Comparison of ENCODE assay signal across 14 cellular contexts in genomic region chr12:52971701-52972329, GRCh38. TPM values are rescaled to one million over a fixed set of nuclear protein-coding genes. Genes with fewer than 3 reads are reported as not detected.
A peak's percentile ranks its signal among the peaks of the same experiment; 100 is the strongest.
DNase-seq lines count a peak whose midpoint lies in the region; ATAC-seq and TF ChIP-seq lines count a peak whose summit lies in the region.
"Had no signal": no experiment of that assay in that cellular context is flagged by ENCODE, and none has a peak within 500 bp of the region (broad histone marks: within the 10 kb centered on the region; RNA-seq: fewer than 3 reads in every experiment).

No MANE protein-coding gene starts in this region.

- WGBS in esophagus squamous epithelium, 2 donors: 47 to 51% methylated on average over 7 of the region's 8 CpGs

- no peaks in the 10 kb centered on the region for H3K9me3 Mint-ChIP-seq in T-cell
- H3K9me3 Mint-ChIP-seq: activated CD4-positive, alpha-beta memory T cell treated with anti-CD3 and anti-CD28 coated beads, Interleukin-2, amount 10 ng/mL, durations not matched to agents 7 days and 5 days had no signal

- peaks cover 13 to 19% of the 10 kb centered on the region in 2 donors for H3K27me3 Mint-ChIP-seq in T-cell

- TF ChIP-seq POLR2A in esophagus squamous epithelium (IDR thresholded peaks at IDR 0.05): no peak

- H3K9me3 ChIP-seq in esophagus squamous epithelium: no peaks in the 10 kb centered on the region
- H3K9me3 ChIP-seq: stomach had no signal

- no peak overlapping the region for H3K27ac Mint-ChIP-seq in T-cell
- H3K27ac Mint-ChIP-seq: activated CD4-positive, alpha-beta memory T cell treated with anti-CD3 and anti-CD28 coated beads, Interleukin-2, amount 10 ng/mL, durations not matched to agents 7 days and 5 days had no signal

- H3K27ac ChIP-seq in coronary artery (no peak overlapping the region), esophagus squamous epithelium (peak overlapping the region in 2 of 4 donors; percentile 28 to 60)
- H3K27ac ChIP-seq: stomach had no signal

- intact Hi-C loops in esophagus squamous epithelium (cut with DNase I): loop anchor here (10.0 kb wide), 1 partner anchor 817 kb away; no protein-coding TSS in a partner anchor

- H3K36me3 ChIP-seq in esophagus squamous epithelium: no peaks in the 10 kb centered on the region
- H3K36me3 ChIP-seq: stomach had no signal

- no peak overlapping the region for H3K4me3 Mint-ChIP-seq in T-cell
- H3K4me3 Mint-ChIP-seq: activated CD4-positive, alpha-beta memory T cell treated with anti-CD3 and anti-CD28 coated beads, Interleukin-2, amount 10 ng/mL, durations not matched to agents 7 days and 5 days had no signal

- TF ChIP-seq CTCF in fibroblast of mammary gland (conservative IDR thresholded peaks at IDR 0.05; ENCODE audit: control insufficient read depth, insufficient read depth, low read depth, low read length) (no peak), coronary artery (IDR thresholded peaks at IDR 0.05) (no peak), esophagus squamous epithelium (IDR thresholded peaks at IDR 0.05) (no peak)

- no peak for ATAC-seq in HG03521 (IDR thresholded peaks at IDR 0.05; ENCODE audit: unreplicated experiment)
- ATAC-seq in T-cell (replicated peaks in 1 of 4): no peak
- ATAC-seq: Right ventricle myocardium inferior had no signal

- H3K4me1 Mint-ChIP-seq in T-cell: no peaks in the 10 kb centered on the region

- CTCF ChIA-PET in T-cell (lab: Charles Lee): no interaction called here

- H3K36me3 Mint-ChIP-seq in T-cell: no peaks in the 10 kb centered on the region

- DNase-seq in HCEC 1CT (peak; percentile 46), SW480 (ENCODE audit: low spot score) (peak; percentile 73), fibroblast of mammary gland (ENCODE audit: low read depth) (peak; percentile 45), smooth muscle cell of the brain vasculature (ENCODE audit: low read depth, low spot score) (peak; percentile 39), coronary artery (ENCODE audit: low spot score) (no peak), esophagus squamous epithelium (lab: John Stamatoyannopoulos, UW) (no peak), T-cell (no peak)
- DNase-seq: activated CD4-positive, alpha-beta memory T cell treated with anti-CD3 and anti-CD28 coated beads, Interleukin-2, amount 10 ng/mL, durations not matched to agents 7 days and 5 days; DMS79; hippocampal formation; NCI-H1930; stomach had no signal

- POLR2A ChIA-PET in T-cell (lab: Charles Lee): no interaction called here

- H3K4me3 ChIP-seq in fibroblast of mammary gland (ENCODE audit: control insufficient read depth, low read depth, low read length) (no peak overlapping the region), coronary artery (no peak overlapping the region), esophagus squamous epithelium (no peak overlapping the region)
- H3K4me3 ChIP-seq: stomach had no signal

- H3K4me1 ChIP-seq in esophagus squamous epithelium: peaks cover 0 to 25% (median 5%) of the 10 kb centered on the region in 3 donors

- H3K27me3 ChIP-seq in esophagus squamous epithelium: peaks cover 0 to 26% (median 0%) of the 10 kb centered on the region in 4 donors

RNA-seq across cellular contexts. Expression of gene KRT18, which starts 22.9 kb away (rescaled TPM):
- 100 to 1,000 TPM; 141 to 169 (median 153) TPM for total RNA-seq in esophagus squamous epithelium
- total RNA-seq in T-cell: 10 to 100 TPM in 3 of 5 donors, 1 to 10 TPM in 2; 3.0 to 14.9 (median 11.8) TPM

RNA-seq across cellular contexts. Expression of gene EIF4B, which starts 34.4 kb away (rescaled TPM):
- total RNA-seq in esophagus squamous epithelium: 100 to 1,000 TPM; 225 to 571 (median 372) TPM
- 100 to 1,000 TPM; 710 to 755 (median 729) TPM for total RNA-seq in T-cell

Comparison
In these comparisons a context has a peak if more than half of its experiments do, and no peak if none do; other contexts are left out.
1. DNase-seq: peak in HCEC 1CT (single experiment), SW480 (single experiment), fibroblast of mammary gland (single experiment) and smooth muscle cell of the brain vasculature (single experiment); none in coronary artery (single experiment), esophagus squamous epithelium (single experiment) and T-cell (0 of 34).
2. RNA of gene KRT18, which starts 22.9 kb away (total RNA-seq): 141 to 169 TPM in esophagus squamous epithelium; 3.0 to 14.9 TPM in T-cell; every median in the first group is over 4 times any median in the second.